8 cellular contexts compared by ENCODE assay signal in the genomic region with DNA sequence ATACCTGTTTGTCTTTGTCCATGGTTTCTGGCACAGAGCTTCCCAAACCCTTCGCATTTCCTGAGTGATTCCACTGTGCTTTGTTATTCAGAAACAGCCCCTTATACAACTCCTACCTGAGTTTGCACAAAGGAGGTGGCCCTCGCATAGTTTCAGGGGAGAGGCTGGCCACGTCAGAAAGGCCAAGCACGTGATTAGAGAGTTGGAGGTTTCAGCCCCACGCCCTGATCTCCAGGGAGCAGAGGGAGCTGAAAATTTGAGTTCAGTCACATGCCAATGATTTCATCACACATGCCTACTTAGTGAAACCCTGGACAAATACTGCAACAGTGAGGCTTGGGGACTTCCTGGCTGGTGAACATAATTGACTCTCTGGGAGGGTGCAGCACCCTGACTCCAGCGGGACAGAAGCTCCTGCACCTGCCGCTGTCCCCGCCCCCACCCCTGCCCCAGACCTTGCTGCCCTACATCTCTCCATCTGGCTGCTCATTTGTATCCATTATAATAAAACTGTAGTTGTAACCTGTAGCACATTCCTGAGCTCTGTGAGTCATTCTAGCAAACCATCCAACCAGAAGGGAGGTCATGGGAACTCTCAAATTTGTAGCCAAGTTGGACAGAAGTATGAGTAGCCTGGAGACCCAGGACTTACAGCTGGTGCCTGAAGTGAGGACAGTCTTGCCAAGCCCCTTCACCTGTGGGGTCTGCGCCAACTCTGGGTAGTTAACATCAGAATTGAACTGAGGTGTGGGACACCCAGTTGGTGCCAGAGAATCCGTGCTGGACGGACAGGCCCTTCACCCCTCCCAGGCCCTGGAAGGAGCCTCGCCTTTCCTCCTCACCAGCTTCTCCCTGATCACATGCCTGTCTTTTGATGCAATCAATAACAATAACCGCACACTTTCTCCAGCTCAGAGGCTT.
DNase-seq lines count a peak whose midpoint lies in the region; ATAC-seq and TF ChIP-seq lines count a peak whose summit lies in the region.

No MANE protein-coding gene starts in this region.

- H3K14ac ChIP-seq in IMR-90 (replicated peaks; ENCODE audit: low read depth, low read length): peak overlapping the region; percentile 68

- H3K27me3 Mint-ChIP-seq in CD8-positive, alpha-beta memory T cell: peaks cover 1 to 4% of the 10 kb centered on the region in 2 donors

- H2BK20ac ChIP-seq in IMR-90 (ENCODE audit: low read depth, low read length): peak overlapping the region; percentile 88; the same call in 1 of the 2 replicates

- TF ChIP-seq CTCF in IMR-90 (conservative IDR thresholded peaks at IDR 0.05; ENCODE audit: low read depth, low read length) (no peak), uterus (IDR thresholded peaks at IDR 0.05) (no peak)

- H3K36me3 Mint-ChIP-seq in CD8-positive, alpha-beta memory T cell: no peaks in the 10 kb centered on the region

- peaks cover 21% of the 10 kb centered on the region for H3K9me1 ChIP-seq in IMR-90 (ENCODE audit: insufficient read depth, low read length)

- H4K20me1 ChIP-seq in IMR-90 (ENCODE audit: insufficient read depth, low read length): peaks cover 11% of the 10 kb centered on the region; the same call in 1 of the 2 replicates

- peak overlapping the region; percentile 73 for H4K91ac ChIP-seq in IMR-90 (ENCODE audit: insufficient read depth, low read depth, low read length)

- CTCF ChIA-PET in IMR-90 (lab: Yijun Ruan, JAX): no interaction called here
- CTCF ChIA-PET in CD8-positive, alpha-beta memory T cell (lab: Charles Lee): no interaction called here

- peak overlapping the region; percentile 28 for H2BK5ac ChIP-seq in IMR-90 (ENCODE audit: low read depth, low read length, poor library complexity, severe bottlenecking)

- no peaks in the 10 kb centered on the region for H3K9me3 ChIP-seq in IMR-90 (ENCODE audit: control insufficient read depth, insufficient read depth, low read length)
- H3K9me3 ChIP-seq in uterus: no peaks in the 10 kb centered on the region
- no peaks in the 10 kb centered on the region for H3K9me3 ChIP-seq in CD8-positive, alpha-beta memory T cell (ENCODE audit: low read length)

- peak overlapping the region; percentile 90 for H2AK5ac ChIP-seq in IMR-90 (ENCODE audit: low read depth, low read length)

- POLR2A ChIA-PET in IMR-90 (lab: Charles Lee; ENCODE audit: unreplicated experiment): no interaction called here
- POLR2A ChIA-PET in CD8-positive, alpha-beta memory T cell (lab: Charles Lee): no interaction called here

- no CpG with 5 or more reads among the region's 13 CpGs for WGBS in IMR-90 (ENCODE audit: extremely low coverage in 2 of 2, insufficient read length in 1 of 2), 2 experiments

- no peak overlapping the region for H3K4me3 Mint-ChIP-seq in CD8-positive, alpha-beta memory T cell

- H3K23ac ChIP-seq in IMR-90 (ENCODE audit: low read depth, low read length): peak overlapping the region; percentile 65; the same call in 1 of the 2 replicates

- H3K4me1 ChIP-seq in IMR-90 (ENCODE audit: control insufficient read depth, insufficient read depth, low read length): peaks cover 25% of the 10 kb centered on the region
- no peaks in the 10 kb centered on the region for H3K4me1 ChIP-seq in uterus
- H3K4me1 ChIP-seq in CD8-positive, alpha-beta memory T cell (ENCODE audit: insufficient read depth, low read length): no peaks in the 10 kb centered on the region

- no peak overlapping the region for H3K4me2 ChIP-seq in IMR-90 (ENCODE audit: low read depth, low read length)

- ATAC-seq in IMR-90 (ENCODE audit: low read depth) (peak; percentile 72), left colon (peak; percentile 86), GM18517 (IDR thresholded peaks at IDR 0.05; ENCODE audit: unreplicated experiment) (no peak)

- peak overlapping the region; percentile 67 for H4K5ac ChIP-seq in IMR-90 (ENCODE audit: low read depth, low read length)

- H3K18ac ChIP-seq in IMR-90 (ENCODE audit: low read depth, low read length): peak overlapping the region; percentile 62; the same call in 1 of the 2 replicates

- no peak for TF ChIP-seq RAD21 in IMR-90 (IDR thresholded peaks at IDR 0.05; ENCODE audit: low read length)

- H3K4me3 ChIP-seq in IMR-90 (ENCODE audit: insufficient read depth, low read depth, low read length) (no peak overlapping the region), uterus (no peak overlapping the region)
- H3K4me3 ChIP-seq in CD8-positive, alpha-beta memory T cell (ENCODE audit: low read length): no peak overlapping the region

- H3K27ac ChIP-seq in IMR-90 (ENCODE audit: insufficient read depth, low read length) (peak overlapping the region; percentile 53; the same call in 1 of the 2 replicates), uterus (peak overlapping the region in 1 of 2 donors; percentile 18), substantia nigra (ENCODE audit: low read depth, low read length, poor library complexity, severe bottlenecking) (no peak overlapping the region)
- H3K27ac ChIP-seq in CD8-positive, alpha-beta memory T cell (ENCODE audit: low read depth, low read length): no peak overlapping the region

- no peak overlapping the region for H3K56ac ChIP-seq in IMR-90 (ENCODE audit: extremely low read depth, insufficient read depth, low read length)

- no peak overlapping the region for H3K9ac ChIP-seq in IMR-90 (ENCODE audit: low read depth, low read length)

- H3K79me1 ChIP-seq in IMR-90 (ENCODE audit: low read depth in 1 of 2, low read length in 2 of 2): peaks cover 5 to 38% of the 10 kb centered on the region in 2 experiments; a peak in 3 of 4 replicates

- peak overlapping the region; percentile 81 for H2AK9ac ChIP-seq in IMR-90 (replicated peaks; ENCODE audit: low read depth, low read length, poor library complexity)

- TF ChIP-seq POLR2A in IMR-90 (IDR thresholded peaks at IDR 0.05; ENCODE audit: low read depth, low read length) (no peak), uterus (IDR thresholded peaks at IDR 0.05) (no peak)

- peak; percentile 92 for DNase-seq in A172 (ENCODE audit: low spot score)
- peak; percentile 85 for DNase-seq in IMR-90
- peak; percentile 91 for DNase-seq in astrocyte of the hippocampus (ENCODE audit: low read depth, low spot score)
- peak; percentile 44 to 78 for DNase-seq in left colon
- DNase-seq in uterus: peak; percentile 39 to 50
- no peak for DNase-seq in CD8-positive, alpha-beta memory T cell
- DNase-seq in substantia nigra (lab: John Stamatoyannopoulos, UW): no peak

- in situ Hi-C loops in IMR-90 (cut with MboI; ENCODE audit: low sequenced_read_pairs): loop anchor here (25.0 kb wide), 1 partner anchor 172 kb away; no protein-coding TSS in a partner anchor

- H4K8ac ChIP-seq in IMR-90 (ENCODE audit: low read depth in 2 of 2, low read length in 2 of 2): peak overlapping the region; percentile 28 to 68; a peak in 2 of 4 replicates

- H3K4ac ChIP-seq in IMR-90 (ENCODE audit: low read depth, low read length): peak overlapping the region; percentile 89

- peak overlapping the region; percentile 80 for H2BK120ac ChIP-seq in IMR-90 (ENCODE audit: low read depth, low read length)

- intact Hi-C loops in IMR-90 (cut with micrococcal nuclease) (loop anchor here (5.0 to 10.0 kb wide), 3 partner anchors 37 to 195 kb away; no protein-coding TSS in a partner anchor), left colon (cut with DNase I, micrococcal nuclease) (no loop called here), uterus (cut with DNase I; ENCODE audit: low total_unique reads) (no loop called here)

- dilution Hi-C loops in IMR-90 (cut with HindIII; ENCODE audit: low sequenced_read_pairs, unreplicated experiment): no loop called here

- H3K36me3 ChIP-seq in IMR-90 (ENCODE audit: control insufficient read depth, insufficient read depth, low read length): no peaks in the 10 kb centered on the region
- H3K36me3 ChIP-seq in uterus: no peaks in the 10 kb centered on the region
- no peaks in the 10 kb centered on the region for H3K36me3 ChIP-seq in CD8-positive, alpha-beta memory T cell (ENCODE audit: insufficient read depth, low read length)

- H3K27me3 ChIP-seq in IMR-90 (ENCODE audit: control insufficient read depth, insufficient read depth, low read length) (peaks cover 3% of the 10 kb centered on the region; the same call in 1 of the 2 replicates), uterus (no peaks in the 10 kb centered on the region)
- no peaks in the 10 kb centered on the region for H3K27me3 ChIP-seq in CD8-positive, alpha-beta memory T cell (ENCODE audit: insufficient read depth, low read length, poor library complexity, severe bottlenecking)

- no TSS peak for BruUV-seq in IMR-90 (replicated peaks; lab: Mats Ljungman, UMichigan)

- peaks cover 3 to 9% (median 8%) of the 10 kb centered on the region in 3 donors for H3K4me1 Mint-ChIP-seq in CD8-positive, alpha-beta memory T cell

- H2BK15ac ChIP-seq in IMR-90 (ENCODE audit: low read depth, low read length): peak overlapping the region; percentile 95; the same call in 2 of the 3 replicates

- H3K27ac Mint-ChIP-seq in CD8-positive, alpha-beta memory T cell: peak overlapping the region in 1 of 8 donors; percentile 14

- H2AFZ ChIP-seq in IMR-90 (replicated peaks; ENCODE audit: low read length, poor library complexity): peak overlapping the region; percentile 74

- H3K9me3 Mint-ChIP-seq in CD8-positive, alpha-beta memory T cell: peaks cover 0 to 1% (median 0%) of the 10 kb centered on the region in 5 donors

TF ChIP-seq in IMR-90, 13 proteins besides CTCF, POLR2A, EP300 and RAD21 (continues in another document):
- no peak for TF ChIP-seq SMC3 (IDR thresholded peaks at IDR 0.05; ENCODE audit: low read depth, low read length)
- no peak for TF ChIP-seq RCOR1 (IDR thresholded peaks at IDR 0.05; ENCODE audit: insufficient replicate concordance, low read length)
- TF ChIP-seq FOS (IDR thresholded peaks at IDR 0.05; ENCODE audit: low read depth, low read length): 0 out of 2 replicates have a peak, but pooled peaks have one; percentile 11
- peak; percentile 74 for TF ChIP-seq USF2 (IDR thresholded peaks at IDR 0.05; ENCODE audit: low read depth, low read length)
- TF ChIP-seq BHLHE40 (IDR thresholded peaks at IDR 0.05; ENCODE audit: low read depth, low read length): peak; percentile 72; the same call in 1 of the 2 replicates
- TF ChIP-seq CEBPB (IDR thresholded peaks at IDR 0.05; ENCODE audit: low read depth, low read length): peak; percentile 90
- TF ChIP-seq MXI1 (IDR thresholded peaks at IDR 0.05; ENCODE audit: borderline replicate concordance, low read depth, low read length): no peak
- no peak for TF ChIP-seq NFE2L2 (IDR thresholded peaks at IDR 0.05; ENCODE audit: low read depth, low read length)
- no peak for TF ChIP-seq RFX5 (IDR thresholded peaks at IDR 0.05; ENCODE audit: low read depth, low read length)
- TF ChIP-seq MAFK (IDR thresholded peaks at IDR 0.05; ENCODE audit: low read depth, low read length): no peak
- TF ChIP-seq CHD1 (IDR thresholded peaks at IDR 0.05; ENCODE audit: low read depth, low read length): no peak

Comparison
In these comparisons a context has a peak if more than half of its experiments do, and no peak if none do; other contexts are left out.
1. DNase-seq: peak in A172 (single experiment), IMR-90 (single experiment), astrocyte of the hippocampus (single experiment), left colon (2 of 2) and uterus (2 of 2); none in CD8-positive, alpha-beta memory T cell (0 of 5) and substantia nigra (0 of 49).